Comparison of ENCODE assay signal across 12 cellular contexts in genomic region chr11:17256512-17256911, GRCh38. TPM values are rescaled to one million over a fixed set of nuclear protein-coding genes. Genes with fewer than 3 reads are reported as not detected.
DNase-seq lines count a peak whose midpoint lies in the region; ATAC-seq and TF ChIP-seq lines count a peak whose summit lies in the region.
"Had no signal": no experiment of that assay in that cellular context is flagged by ENCODE, and none has a peak within 500 bp of the region (broad histone marks: within the 10 kb centered on the region; RNA-seq: fewer than 3 reads in every experiment).

No MANE protein-coding gene starts in this region.

- DNase-seq in HFF-Myc (ENCODE audit: extremely low read depth, low read depth) (peak; percentile 32), foreskin melanocyte (peak; percentile 81), colonic mucosa (no peak), NCI-H748 (lab: John Stamatoyannopoulos, UW; ENCODE audit: unreplicated experiment) (no peak)
- no peak for DNase-seq in activated T-helper 2 cell treated with anti-CD3 and anti-CD28 coated beads, Interferon-gamma antibody, Interleukin-2, Interleukin-4, amounts not matched to agents 10 μg/mL and 5 μg/mL and 100 μg/mL, durations not matched to agents 14 hours and 24 hours and 36 hours (ENCODE audit: low spot score)
- DNase-seq: CD8-positive, alpha-beta memory T cell; KBM-7; NCI-H69 had no signal

- TF ChIP-seq CTCF in HFF-Myc (IDR thresholded peaks at IDR 0.05; ENCODE audit: low read depth, low read length, missing control alignments), result no peak
- no peak for TF ChIP-seq CTCF in colonic mucosa (IDR thresholded peaks at IDR 0.05)

- H3K36me3 ChIP-seq in ACC112 (ENCODE audit: insufficient read depth, low read length) (no peaks in the 10 kb centered on the region), colonic mucosa (no peaks in the 10 kb centered on the region)
- H3K36me3 ChIP-seq: prostate gland had no signal

- H2AFZ ChIP-seq in ACC112 (ENCODE audit: low read length, unreplicated experiment), result peak overlapping the region; percentile 26

- H3K27ac Mint-ChIP-seq in activated T-helper 2 cell treated with anti-CD3 and anti-CD28 coated beads, Interferon-gamma antibody, Interleukin-2, Interleukin-4, amounts not matched to agents 10 μg/mL and 5 μg/mL and 100 μg/mL, durations not matched to agents 14 hours and 24 hours and 36 hours, result peak overlapping the region; percentile 34

- no peak overlapping the region for H3K9ac ChIP-seq in colonic mucosa (ENCODE audit: low read depth in 2 of 2, low read length in 2 of 2)

- H3K27me3 ChIP-seq in ACC112 (ENCODE audit: insufficient read depth, low read length) (no peaks in the 10 kb centered on the region), colonic mucosa (no peaks in the 10 kb centered on the region)

- H3K4me1 ChIP-seq in ACC112 (ENCODE audit: control insufficient read depth, insufficient read depth, low read length, unreplicated experiment) (peaks cover 18% of the 10 kb centered on the region), colonic mucosa (no peaks in the 10 kb centered on the region)
- H3K4me1 ChIP-seq: prostate gland had no signal

- H3K9me3 Mint-ChIP-seq in activated T-helper 2 cell treated with anti-CD3 and anti-CD28 coated beads, Interferon-gamma antibody, Interleukin-2, Interleukin-4, amounts not matched to agents 10 μg/mL and 5 μg/mL and 100 μg/mL, durations not matched to agents 14 hours and 24 hours and 36 hours, result no peaks in the 10 kb centered on the region
- H3K9me3 Mint-ChIP-seq: CD8-positive, alpha-beta memory T cell had no signal

- intact Hi-C loops in activated T-helper 2 cell treated with anti-CD3 and anti-CD28 coated beads, Interferon-gamma antibody, Interleukin-2, Interleukin-4, amounts not matched to agents 10 μg/mL and 5 μg/mL and 100 μg/mL, durations not matched to agents 14 hours and 24 hours and 36 hours (cut with micrococcal nuclease), result no loop called here
- intact Hi-C loops in colonic mucosa (cut with DNase I), result no loop called here

- H3K4me3 Mint-ChIP-seq in activated T-helper 2 cell treated with anti-CD3 and anti-CD28 coated beads, Interferon-gamma antibody, Interleukin-2, Interleukin-4, amounts not matched to agents 10 μg/mL and 5 μg/mL and 100 μg/mL, durations not matched to agents 14 hours and 24 hours and 36 hours (ENCODE audit: low read depth), result no peak overlapping the region

- no peaks in the 10 kb centered on the region for H3K79me2 ChIP-seq in ACC112 (ENCODE audit: control insufficient read depth, insufficient read depth, low read length, unreplicated experiment)

- H3K27ac ChIP-seq in ACC112 (ENCODE audit: low read depth, low read length), result peak overlapping the region; percentile 97
- no peak overlapping the region for H3K27ac ChIP-seq in colonic mucosa
- H3K27ac ChIP-seq: prostate gland had no signal

- H3K36me3 Mint-ChIP-seq in activated T-helper 2 cell treated with anti-CD3 and anti-CD28 coated beads, Interferon-gamma antibody, Interleukin-2, Interleukin-4, amounts not matched to agents 10 μg/mL and 5 μg/mL and 100 μg/mL, durations not matched to agents 14 hours and 24 hours and 36 hours (ENCODE audit: low read depth), result no peaks in the 10 kb centered on the region

- H3K4me3 ChIP-seq in ACC112 (ENCODE audit: low read depth, low read length), result peak overlapping the region; percentile 49
- H3K4me3 ChIP-seq in HFF-Myc (replicated peaks; ENCODE audit: low read depth, low read length), result no peak overlapping the region
- no peak overlapping the region for H3K4me3 ChIP-seq in colonic mucosa
- H3K4me3 ChIP-seq: prostate gland had no signal

- no peak for ATAC-seq in GM21390 (IDR thresholded peaks at IDR 0.05; ENCODE audit: unreplicated experiment)
- ATAC-seq in GM19397 (IDR thresholded peaks at IDR 0.05; ENCODE audit: unreplicated experiment), result no peak

- H3K27me3 Mint-ChIP-seq in activated T-helper 2 cell treated with anti-CD3 and anti-CD28 coated beads, Interferon-gamma antibody, Interleukin-2, Interleukin-4, amounts not matched to agents 10 μg/mL and 5 μg/mL and 100 μg/mL, durations not matched to agents 14 hours and 24 hours and 36 hours (ENCODE audit: low read depth), result peaks cover 30% of the 10 kb centered on the region

- H3K4me1 Mint-ChIP-seq in activated T-helper 2 cell treated with anti-CD3 and anti-CD28 coated beads, Interferon-gamma antibody, Interleukin-2, Interleukin-4, amounts not matched to agents 10 μg/mL and 5 μg/mL and 100 μg/mL, durations not matched to agents 14 hours and 24 hours and 36 hours (ENCODE audit: low read depth), result peaks cover 19% of the 10 kb centered on the region

- H3K9me3 ChIP-seq in colonic mucosa, result no peaks in the 10 kb centered on the region
- H3K9me3 ChIP-seq: prostate gland had no signal

RNA-seq across cellular contexts. Expression of gene NUCB2, which starts 20.0 kb away (rescaled TPM):
- 99.4 and 106 TPM in 2 replicates for total RNA-seq in activated T-helper 2 cell treated with anti-CD3 and anti-CD28 coated beads, Interferon-gamma antibody, Interleukin-2, Interleukin-4, amounts not matched to agents 10 μg/mL and 5 μg/mL and 100 μg/mL, durations not matched to agents 14 hours and 24 hours and 36 hours
- total RNA-seq in colonic mucosa, result 100 to 1,000 TPM in 1 of 2 donors, 10 to 100 TPM in 1; 60.9 to 111 TPM

RNA-seq across cellular contexts. Expression of gene PIK3C2A, which starts 48.7 kb away (rescaled TPM):
- 29.3 and 32.5 TPM in 2 replicates for total RNA-seq in activated T-helper 2 cell treated with anti-CD3 and anti-CD28 coated beads, Interferon-gamma antibody, Interleukin-2, Interleukin-4, amounts not matched to agents 10 μg/mL and 5 μg/mL and 100 μg/mL, durations not matched to agents 14 hours and 24 hours and 36 hours
- total RNA-seq in colonic mucosa, result 10 to 100 TPM; 41.3 to 68.9 TPM

Comparison
In these comparisons a context has a peak if more than half of its experiments do, and no peak if none do; other contexts are left out.
1. DNase-seq: peak in HFF-Myc (single experiment) and foreskin melanocyte (single experiment); none in activated T-helper 2 cell treated with anti-CD3 and anti-CD28 coated beads, Interferon-gamma antibody, Interleukin-2, Interleukin-4, amounts not matched to agents 10 μg/mL and 5 μg/mL and 100 μg/mL, durations not matched to agents 14 hours and 24 hours and 36 hours (single experiment), colonic mucosa (single experiment) and NCI-H748 (single experiment).